9 cellular contexts compared by ENCODE assay signal in the genomic region with DNA sequence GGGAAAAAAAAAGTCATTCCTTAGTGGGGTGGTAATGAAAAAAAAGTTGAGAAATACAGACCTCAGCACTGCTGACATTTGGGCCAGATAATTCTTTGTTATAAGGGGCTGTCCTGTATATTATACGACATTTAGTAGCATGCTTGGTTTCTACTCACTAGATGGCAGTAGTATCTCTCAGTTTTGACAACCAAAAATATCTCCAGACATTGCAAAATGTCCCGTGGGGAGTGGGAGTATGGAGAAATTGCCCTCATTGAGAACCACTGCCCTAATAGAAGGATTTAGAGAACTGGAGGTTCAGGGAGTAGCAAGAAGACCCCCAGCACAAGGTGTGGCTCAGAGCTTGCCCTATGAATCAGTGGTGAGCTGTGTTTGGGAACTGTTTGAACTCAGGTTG.
A peak's percentile ranks its signal among the peaks of the same experiment; 100 is the strongest.
DNase-seq lines count a peak whose midpoint lies in the region; ATAC-seq and TF ChIP-seq lines count a peak whose summit lies in the region.
"Had no signal": no experiment of that assay in that cellular context is flagged by ENCODE, and none has a peak within 500 bp of the region (broad histone marks: within the 10 kb centered on the region; RNA-seq: fewer than 3 reads in every experiment).

No MANE protein-coding gene starts in this region.

- peaks cover 91% of the 10 kb centered on the region for H3K36me3 ChIP-seq in neutrophil

- no peak for ATAC-seq in GM18909 (IDR thresholded peaks at IDR 0.05; ENCODE audit: poor library complexity, unreplicated experiment)

- DNase-seq in SIG-M5 treated with dmso at 0.1 percent for 504 hours (lab: John Stamatoyannopoulos, UW; ENCODE audit: unreplicated experiment) = peak; percentile 66
- no peak for DNase-seq in SIG-M5 (lab: John Stamatoyannopoulos, UW)
- no peak for DNase-seq in LNCaP clone FGC (ENCODE audit: low read depth)
- peak; percentile 30 to 41 for DNase-seq in cardiac fibroblast (ENCODE audit: low read depth in 2 of 2)
- DNase-seq in retina = no peak
- DNase-seq in NCI-H226 = no peak
- DNase-seq: NCI-H446 treated with DMSO at 0.1 percent for 48 hours had no signal

- H3K4me1 ChIP-seq in neutrophil (ENCODE audit: control insufficient read depth in 1 of 2, insufficient read depth in 1 of 2, low read depth in 1 of 2, low read length in 1 of 2) = no peaks in the 10 kb centered on the region

- TF ChIP-seq CTCF in LNCaP clone FGC (IDR thresholded peaks at IDR 0.05; ENCODE audit: control insufficient read depth, extremely low read depth, insufficient read depth) (peak; percentile 42), cardiac fibroblast (IDR thresholded peaks at IDR 0.05; ENCODE audit: low read depth, low read length) (peak; percentile 25), neutrophil (IDR thresholded peaks at IDR 0.05) (peak; percentile 28)

- no peaks in the 10 kb centered on the region for H3K27me3 ChIP-seq in neutrophil

- no peak overlapping the region for H3K4me3 ChIP-seq in LNCaP clone FGC (ENCODE audit: low read depth, low read length)
- H3K4me3 ChIP-seq in cardiac fibroblast (replicated peaks in 1 of 2; ENCODE audit: low read depth in 2 of 2, low read length in 2 of 2) = no peak overlapping the region
- no peak overlapping the region for H3K4me3 ChIP-seq in neutrophil (ENCODE audit: low read depth in 1 of 2, low read length in 1 of 2)

- no peak overlapping the region for H3K27ac ChIP-seq in neutrophil

- no peaks in the 10 kb centered on the region for H3K9me3 ChIP-seq in neutrophil

Comparison
In these comparisons a context has a peak if more than half of its experiments do, and no peak if none do; other contexts are left out.
1. DNase-seq: peak in SIG-M5 treated with dmso at 0.1 percent for 504 hours (single experiment) and cardiac fibroblast (2 of 2); none in SIG-M5 (single experiment), LNCaP clone FGC (single experiment), retina (single experiment) and NCI-H226 (single experiment).
2. Peak in every context shown above with its lines, with median percentiles within 50 percentile points of each other: CTCF ChIP-seq.